Comparison of ENCODE assay signal across 19 cellular contexts in the genomic region with DNA sequence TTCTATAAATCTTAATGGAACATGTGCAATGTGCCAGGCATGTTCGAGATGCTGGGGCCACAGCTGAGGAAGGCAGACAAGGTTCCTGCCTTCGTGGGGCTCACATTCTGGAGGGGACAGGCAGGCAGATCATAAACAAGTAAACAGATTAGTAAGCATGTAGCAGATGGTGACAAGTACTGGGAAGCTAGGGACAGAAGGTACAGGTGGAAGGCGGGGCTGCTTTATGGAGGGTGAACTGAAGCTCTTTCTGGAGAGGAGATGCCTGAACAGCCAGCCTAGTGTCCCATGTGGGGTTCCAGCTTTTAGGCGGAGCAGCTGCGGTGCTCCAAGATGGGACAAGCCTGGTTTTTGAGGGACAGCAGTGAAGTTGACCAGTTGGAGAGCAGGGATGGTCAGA.
A peak's percentile ranks its signal among the peaks of the same experiment; 100 is the strongest.
DNase-seq lines count a peak whose midpoint lies in the region; ATAC-seq and TF ChIP-seq lines count a peak whose summit lies in the region.
"Had no signal": no experiment of that assay in that cellular context is flagged by ENCODE, and none has a peak within 500 bp of the region (broad histone marks: within the 10 kb centered on the region; RNA-seq: fewer than 3 reads in every experiment).

No MANE protein-coding gene starts in this region.

- TF ChIP-seq CTCF in progenitor cell of endocrine pancreas (IDR thresholded peaks at IDR 0.05; ENCODE audit: unreplicated experiment): no peak

- no peak overlapping the region for H3K4me3 Mint-ChIP-seq in T-helper 17 cell
- H3K4me3 Mint-ChIP-seq in progenitor cell of endocrine pancreas (ENCODE audit: low read depth): no peak overlapping the region
- no peak overlapping the region for H3K4me3 Mint-ChIP-seq in activated naive CD8-positive, alpha-beta T cell treated with anti-CD3 and anti-CD28 coated beads, Interleukin-2, amount 50 U/mL, for 24 hours
- H3K4me3 Mint-ChIP-seq: H9 had no signal

- peak overlapping the region; percentile 61 for H3K27ac Mint-ChIP-seq in T-helper 17 cell
- peak overlapping the region; percentile 7 for H3K27ac Mint-ChIP-seq in progenitor cell of endocrine pancreas
- H3K27ac Mint-ChIP-seq in activated naive CD8-positive, alpha-beta T cell treated with anti-CD3 and anti-CD28 coated beads, Interleukin-2, amount 50 U/mL, for 24 hours: no peak overlapping the region
- H3K27ac Mint-ChIP-seq: H9 had no signal

- H3K9me3 Mint-ChIP-seq in progenitor cell of endocrine pancreas (ENCODE audit: low read depth): peaks cover 4% of the 10 kb centered on the region
- no peaks in the 10 kb centered on the region for H3K9me3 Mint-ChIP-seq in activated naive CD8-positive, alpha-beta T cell treated with anti-CD3 and anti-CD28 coated beads, Interleukin-2, amount 50 U/mL, for 24 hours
- H3K9me3 Mint-ChIP-seq: H9 had no signal

- no peaks in the 10 kb centered on the region for H3K9me3 ChIP-seq in T-helper 17 cell (ENCODE audit: control insufficient read depth, low read length, poor library complexity, severe bottlenecking)
- H3K9me3 ChIP-seq: MG63, SJSA1 had no signal

- peak; percentile 36 to 68 for DNase-seq in NCI-H524 (lab: John Stamatoyannopoulos, UW)
- no peak for DNase-seq in NCI-H524 treated with DMSO at 0.1 percent for 48 hours (lab: John Stamatoyannopoulos, UW)
- no peak for DNase-seq in T-helper 17 cell
- DNase-seq in cerebellar nuclear complex (lab: John Stamatoyannopoulos, UW): peak; percentile 7 to 44
- DNase-seq in progenitor cell of endocrine pancreas (ENCODE audit: low spot score, unreplicated experiment): no peak
- no peak for DNase-seq in activated naive CD8-positive, alpha-beta T cell treated with anti-CD3 and anti-CD28 coated beads, Interleukin-2, amount 50 U/mL, for 24 hours
- DNase-seq in HT-29 (ENCODE audit: low spot score): no peak
- no peak for DNase-seq in activated CD4-positive, alpha-beta T cell treated with anti-CD3 and anti-CD28 coated beads, Interleukin-2, amount 50 U/mL, for 48 hours
- DNase-seq: DMS153, GM23248, H9, KG1, MG63, NCI-H2029 treated with DMSO at 0.1 percent for 48 hours, NCI-H345, NCI-H510A treated with DMSO at 0.1 percent for 48 hours, Right ventricle myocardium superior, RPMI8226 had no signal

- H3K27me3 Mint-ChIP-seq in T-helper 17 cell (no peaks in the 10 kb centered on the region), progenitor cell of endocrine pancreas (no peaks in the 10 kb centered on the region)
- no peaks in the 10 kb centered on the region for H3K27me3 Mint-ChIP-seq in activated naive CD8-positive, alpha-beta T cell treated with anti-CD3 and anti-CD28 coated beads, Interleukin-2, amount 50 U/mL, for 24 hours

- no peaks in the 10 kb centered on the region for H3K36me3 Mint-ChIP-seq in T-helper 17 cell (ENCODE audit: low read depth)
- no peaks in the 10 kb centered on the region for H3K36me3 Mint-ChIP-seq in progenitor cell of endocrine pancreas (ENCODE audit: insufficient read depth)
- H3K36me3 Mint-ChIP-seq in activated naive CD8-positive, alpha-beta T cell treated with anti-CD3 and anti-CD28 coated beads, Interleukin-2, amount 50 U/mL, for 24 hours (ENCODE audit: low read depth): no peaks in the 10 kb centered on the region

- H3K4me1 Mint-ChIP-seq in T-helper 17 cell (peaks cover 12% of the 10 kb centered on the region), progenitor cell of endocrine pancreas (ENCODE audit: low read depth) (peaks cover 25% of the 10 kb centered on the region)
- peaks cover 25% of the 10 kb centered on the region for H3K4me1 Mint-ChIP-seq in activated naive CD8-positive, alpha-beta T cell treated with anti-CD3 and anti-CD28 coated beads, Interleukin-2, amount 50 U/mL, for 24 hours

- ATAC-seq in T-helper 17 cell: no peak
- ATAC-seq in activated naive CD8-positive, alpha-beta T cell treated with anti-CD3 and anti-CD28 coated beads, Interleukin-2, amount 50 U/mL, for 24 hours: no peak

Comparison
In these comparisons a context has a peak if more than half of its experiments do, and no peak if none do; other contexts are left out.
1. DNase-seq: peak in NCI-H524 (2 of 2) and cerebellar nuclear complex (2 of 2); none in NCI-H524 treated with DMSO at 0.1 percent for 48 hours (single experiment), T-helper 17 cell (0 of 3), progenitor cell of endocrine pancreas (single experiment), activated naive CD8-positive, alpha-beta T cell treated with anti-CD3 and anti-CD28 coated beads, Interleukin-2, amount 50 U/mL, for 24 hours (single experiment), HT-29 (single experiment) and activated CD4-positive, alpha-beta T cell treated with anti-CD3 and anti-CD28 coated beads, Interleukin-2, amount 50 U/mL, for 48 hours (0 of 2).